ENCODE assay signal across 25 cellular contexts in the genomic region with DNA sequence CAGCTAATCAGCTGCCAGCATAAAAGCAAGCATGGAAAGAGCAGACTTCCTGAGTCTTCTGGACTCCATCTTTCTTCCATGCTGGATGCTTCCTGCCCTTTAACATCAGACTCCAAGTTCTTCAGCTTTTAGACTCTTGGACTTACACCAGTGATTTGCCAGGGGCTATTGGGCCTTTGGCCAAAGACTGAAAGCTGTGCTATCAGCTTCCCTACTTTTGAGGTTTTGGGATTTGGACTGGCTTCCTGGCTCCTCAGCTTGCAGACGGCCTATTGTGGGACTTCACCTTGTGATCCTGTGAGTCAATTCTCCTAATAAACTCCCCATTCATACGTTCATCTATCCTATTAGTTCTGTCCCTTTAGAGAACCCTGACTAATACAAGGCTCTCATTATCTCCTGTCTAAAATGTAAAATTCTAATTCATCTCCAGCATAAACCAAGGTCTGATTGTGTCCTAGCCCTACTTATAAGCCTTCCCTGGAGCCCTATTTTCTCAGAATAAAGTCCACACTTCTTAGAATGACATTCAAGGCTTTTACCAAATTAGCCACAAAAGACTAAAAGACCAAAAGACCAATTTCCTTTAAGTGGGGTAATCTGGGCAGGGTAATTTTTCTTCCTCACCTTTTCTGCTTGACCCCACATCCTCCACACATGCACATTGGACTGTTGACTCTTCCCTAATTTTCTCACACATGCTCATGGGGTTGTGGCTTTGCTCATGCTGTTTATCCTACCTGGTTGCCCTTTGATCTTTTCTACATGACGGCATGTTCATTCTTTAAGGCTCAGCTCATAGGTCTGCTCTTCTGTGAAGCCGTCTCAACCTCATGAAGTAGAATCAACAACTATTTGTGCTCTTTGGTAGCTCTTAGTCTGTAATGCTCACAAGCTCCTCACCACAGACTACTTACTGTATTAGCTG. TPM values are rescaled to one million over a fixed set of nuclear protein-coding genes. Genes with fewer than 3 reads are reported as not detected.
DNase-seq lines count a peak whose midpoint lies in the region; ATAC-seq, FAIRE-seq and TF ChIP-seq lines count a peak whose summit lies in the region.
"Had no signal": no experiment of that assay in that cellular context is flagged by ENCODE, and none has a peak within 500 bp of the region (broad histone marks: within the 10 kb centered on the region; RNA-seq: fewer than 3 reads in every experiment).

No MANE protein-coding gene starts in this region.

- H3K4me3 Mint-ChIP-seq in astrocyte (ENCODE audit: unreplicated experiment), result no peak overlapping the region
- H3K4me3 Mint-ChIP-seq: activated CD4-positive, alpha-beta T cell treated with anti-CD3 and anti-CD28 coated beads, Interleukin-2, amount 10 ng/mL, durations not matched to agents 24 days and 14 days; activated naive CD8-positive, alpha-beta T cell treated with anti-CD3 and anti-CD28 coated beads, Interleukin-2, amount 10 ng/mL, durations not matched to agents 7 days and 5 days; brain; memory B cell; stimulated activated effector memory CD8-positive, alpha-beta T cell treated with anti-CD3 and anti-CD28 coated beads, Interleukin-12 subunit alpha, Interleukin-12 subunit beta, amount 100 ng/mL, for 72 hours; T-cell had no signal

- no peaks in the 10 kb centered on the region for H3K36me3 ChIP-seq in astrocyte (ENCODE audit: insufficient read depth, low read length)
- H3K36me3 ChIP-seq: pancreas had no signal

- H3K27me3 Mint-ChIP-seq in astrocyte (ENCODE audit: low read depth, unreplicated experiment), result peaks cover 5% of the 10 kb centered on the region

- FAIRE-seq in astrocyte (lab: Jason Lieb, UNC) (no peak), RCC 7860 (lab: Jason Lieb, UNC) (no peak), HTR-8/SVneo (lab: Jason Lieb, UNC) (no peak)
- FAIRE-seq: colon, GM12891, GM19239, islet of Langerhans, pancreas had no signal

- H3K4me2 ChIP-seq in astrocyte (ENCODE audit: low read length), result no peak overlapping the region

- H3K4me1 Mint-ChIP-seq in astrocyte (ENCODE audit: low read depth, unreplicated experiment), result peaks cover 13% of the 10 kb centered on the region
- H3K4me1 Mint-ChIP-seq: activated CD4-positive, alpha-beta T cell treated with anti-CD3 and anti-CD28 coated beads, Interleukin-2, amount 10 ng/mL, durations not matched to agents 24 days and 14 days; stimulated activated effector memory CD8-positive, alpha-beta T cell treated with anti-CD3 and anti-CD28 coated beads, Interleukin-12 subunit alpha, Interleukin-12 subunit beta, amount 100 ng/mL, for 72 hours; T-cell had no signal

- H3K4me1 ChIP-seq in astrocyte (ENCODE audit: insufficient read depth, low read length), result peaks cover 5% of the 10 kb centered on the region
- H3K4me1 ChIP-seq: pancreas had no signal

- no peaks in the 10 kb centered on the region for H3K36me3 Mint-ChIP-seq in astrocyte (ENCODE audit: low read depth, unreplicated experiment)
- H3K36me3 Mint-ChIP-seq: activated naive CD8-positive, alpha-beta T cell treated with anti-CD3 and anti-CD28 coated beads, Interleukin-2, amount 10 ng/mL, durations not matched to agents 7 days and 5 days; brain; memory B cell; stimulated activated effector memory CD8-positive, alpha-beta T cell treated with anti-CD3 and anti-CD28 coated beads, Interleukin-12 subunit alpha, Interleukin-12 subunit beta, amount 100 ng/mL, for 72 hours; T-cell had no signal

- H3K4me3 ChIP-seq in astrocyte (ENCODE audit: insufficient read depth, low read depth, low read length), result no peak overlapping the region
- H3K4me3 ChIP-seq: GM23248, pancreas had no signal

- peak overlapping the region; percentile 56 for H3K27ac Mint-ChIP-seq in astrocyte (ENCODE audit: unreplicated experiment)
- H3K27ac Mint-ChIP-seq: activated CD4-positive, alpha-beta T cell treated with anti-CD3 and anti-CD28 coated beads, Interleukin-2, amount 10 ng/mL, durations not matched to agents 24 days and 14 days; activated naive CD8-positive, alpha-beta T cell treated with anti-CD3 and anti-CD28 coated beads, Interleukin-2, amount 10 ng/mL, durations not matched to agents 7 days and 5 days; memory B cell; stimulated activated effector memory CD8-positive, alpha-beta T cell treated with anti-CD3 and anti-CD28 coated beads, Interleukin-12 subunit alpha, Interleukin-12 subunit beta, amount 100 ng/mL, for 72 hours; T-cell had no signal

- H4K20me1 ChIP-seq in astrocyte (ENCODE audit: insufficient read depth, low read length), result no peaks in the 10 kb centered on the region

- H3K9me3 ChIP-seq in astrocyte (ENCODE audit: insufficient read depth, low read depth, low read length), result no peaks in the 10 kb centered on the region
- H3K9me3 ChIP-seq: pancreas had no signal

- no peaks in the 10 kb centered on the region for H3K9me3 Mint-ChIP-seq in astrocyte (ENCODE audit: unreplicated experiment)
- H3K9me3 Mint-ChIP-seq: activated CD4-positive, alpha-beta T cell treated with anti-CD3 and anti-CD28 coated beads, Interleukin-2, amount 10 ng/mL, durations not matched to agents 24 days and 14 days; activated naive CD8-positive, alpha-beta T cell treated with anti-CD3 and anti-CD28 coated beads, Interleukin-2, amount 10 ng/mL, durations not matched to agents 7 days and 5 days; memory B cell; stimulated activated effector memory CD8-positive, alpha-beta T cell treated with anti-CD3 and anti-CD28 coated beads, Interleukin-12 subunit alpha, Interleukin-12 subunit beta, amount 100 ng/mL, for 72 hours; T-cell had no signal

- peak; percentile 67 for ATAC-seq in left lobe of liver
- ATAC-seq: pancreas; stimulated activated effector memory CD8-positive, alpha-beta T cell treated with anti-CD3 and anti-CD28 coated beads, Interleukin-12 subunit alpha, Interleukin-12 subunit beta, amount 100 ng/mL, for 72 hours; T-cell had no signal

- no peak overlapping the region for H3K27ac ChIP-seq in astrocyte (ENCODE audit: low read depth, low read length)
- H3K27ac ChIP-seq: GM23248, HL-60, pancreas had no signal

- H3K79me2 ChIP-seq in astrocyte (ENCODE audit: insufficient read depth, low read length), result no peaks in the 10 kb centered on the region

- DNase-seq in COLO829 (ENCODE audit: low spot score) (peak; percentile 89), HuH-7.5 (ENCODE audit: low spot score) (peak; percentile 49), astrocyte (ENCODE audit: low read depth) (peak; percentile 43), left lobe of liver (ENCODE audit: low spot score) (no peak), RCC 7860 (ENCODE audit: low spot score) (no peak), NCI-H2171 (lab: John Stamatoyannopoulos, UW) (no peak), HTR-8/SVneo (ENCODE audit: insufficient read length, low spot score) (no peak)
- no peak for DNase-seq in activated naive CD4-positive, alpha-beta T cell treated with Interleukin-2 at 50 U/mL for 16 hours
- DNase-seq: activated CD4-positive, alpha-beta T cell treated with anti-CD3 and anti-CD28 coated beads, Interleukin-2, amount 10 ng/mL, durations not matched to agents 24 days and 14 days; activated naive CD8-positive, alpha-beta T cell treated with anti-CD3 and anti-CD28 coated beads, Interleukin-2, amount 10 ng/mL, durations not matched to agents 7 days and 5 days; GM23248; hypothalamus; KBM-7; NCI-H187 treated with DMSO at 0.1 percent for 48 hours; NCI-H510A; pancreas; T-cell had no signal

- H2AFZ ChIP-seq in astrocyte (ENCODE audit: low read depth, low read length), result no peak overlapping the region
- H2AFZ ChIP-seq: GM23248 had no signal

- no peak for TF ChIP-seq CTCF in astrocyte (IDR thresholded peaks at IDR 0.05; ENCODE audit: insufficient read depth, low read depth, low read length)

- H3K9ac ChIP-seq in astrocyte (ENCODE audit: low read length), result no peak overlapping the region
- H3K9ac ChIP-seq: GM23248 had no signal

- no peaks in the 10 kb centered on the region for H3K27me3 ChIP-seq in astrocyte (ENCODE audit: insufficient read depth, low read length)
- H3K27me3 ChIP-seq: pancreas had no signal

RNA-seq across cellular contexts. Expression of a gene that starts 18.1 kb away (rescaled TPM):
- 749 and 829 TPM in 2 replicates for total RNA-seq in astrocyte
- total RNA-seq in left lobe of liver, result 21.3 TPM
- total RNA-seq: activated naive CD8-positive, alpha-beta T cell treated with anti-CD3 and anti-CD28 coated beads, Interleukin-2, amount 10 ng/mL, durations not matched to agents 7 days and 5 days had no signal

Comparison
In these comparisons a context has a peak if more than half of its experiments do, and no peak if none do; other contexts are left out.
1. DNase-seq: peak in COLO829 (single experiment), HuH-7.5 (single experiment) and astrocyte (single experiment); none in left lobe of liver (single experiment), RCC 7860 (single experiment), NCI-H2171 (single experiment), HTR-8/SVneo (single experiment) and activated naive CD4-positive, alpha-beta T cell treated with Interleukin-2 at 50 U/mL for 16 hours (single experiment).
2. RNA of a gene that starts 18.1 kb away (total RNA-seq): 749 to 829 TPM in astrocyte; 21.3 TPM in left lobe of liver (single experiment); every median in the first group is over 10 times any median in the second.